In the genomic region with DNA sequence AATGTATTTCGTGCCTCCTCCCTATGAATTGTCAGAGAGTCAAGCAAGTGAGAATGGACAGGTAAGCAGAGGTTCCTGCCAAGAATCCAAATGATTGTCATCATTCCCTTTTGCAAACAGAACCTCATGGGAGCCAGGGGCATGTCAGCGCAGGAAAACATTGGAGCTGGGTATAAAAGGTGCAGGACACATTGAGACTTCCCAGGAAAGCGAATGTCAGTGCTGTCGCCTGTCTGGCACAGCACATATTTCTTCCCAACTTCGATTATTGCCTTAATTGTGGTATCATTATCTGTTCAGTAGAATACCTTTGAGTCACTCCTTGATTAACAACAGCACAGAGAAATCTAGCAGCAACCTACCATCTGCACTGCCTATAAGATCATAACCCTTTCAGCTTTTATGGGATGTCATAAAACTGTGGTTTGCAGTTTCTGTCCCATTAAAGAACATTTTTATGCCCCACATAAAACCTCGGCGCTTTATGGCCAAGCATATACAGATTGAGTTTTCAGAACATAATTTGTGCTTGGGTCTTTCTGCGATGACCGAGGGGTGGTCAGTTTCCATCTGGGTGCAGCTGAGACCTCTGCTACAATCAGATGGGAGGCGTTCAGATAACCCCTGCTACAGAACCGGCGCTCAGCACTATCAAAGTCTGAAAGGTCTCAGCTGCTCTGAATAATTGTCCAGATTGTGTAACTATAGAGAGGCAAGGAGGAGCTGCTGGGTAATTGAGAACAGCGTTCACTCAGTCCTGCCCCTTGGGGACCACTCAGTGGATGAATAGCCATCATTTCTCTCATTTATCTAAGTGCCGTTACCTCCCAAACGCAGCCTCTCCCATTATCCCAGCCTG, we compare ENCODE assay signal across 1 cellular context.
TF ChIP-seq lines count a peak whose summit lies in the region.

No MANE protein-coding gene starts in this region.

TF ChIP-seq in HepG2, 621 proteins besides CTCF, POLR2A, EP300 and RAD21 (continued from another document):
- TF ChIP-seq ZNF768 (CRISPR knock-in tag; IDR thresholded peaks at IDR 0.05) (no peak), ZNF709 (CRISPR knock-in tag; IDR thresholded peaks at IDR 0.05) (no peak), ZFP1 (CRISPR knock-in tag; IDR thresholded peaks at IDR 0.05) (peak; percentile 67; the same call in 1 of the 2 replicates)
- TF ChIP-seq, protein P1, sequence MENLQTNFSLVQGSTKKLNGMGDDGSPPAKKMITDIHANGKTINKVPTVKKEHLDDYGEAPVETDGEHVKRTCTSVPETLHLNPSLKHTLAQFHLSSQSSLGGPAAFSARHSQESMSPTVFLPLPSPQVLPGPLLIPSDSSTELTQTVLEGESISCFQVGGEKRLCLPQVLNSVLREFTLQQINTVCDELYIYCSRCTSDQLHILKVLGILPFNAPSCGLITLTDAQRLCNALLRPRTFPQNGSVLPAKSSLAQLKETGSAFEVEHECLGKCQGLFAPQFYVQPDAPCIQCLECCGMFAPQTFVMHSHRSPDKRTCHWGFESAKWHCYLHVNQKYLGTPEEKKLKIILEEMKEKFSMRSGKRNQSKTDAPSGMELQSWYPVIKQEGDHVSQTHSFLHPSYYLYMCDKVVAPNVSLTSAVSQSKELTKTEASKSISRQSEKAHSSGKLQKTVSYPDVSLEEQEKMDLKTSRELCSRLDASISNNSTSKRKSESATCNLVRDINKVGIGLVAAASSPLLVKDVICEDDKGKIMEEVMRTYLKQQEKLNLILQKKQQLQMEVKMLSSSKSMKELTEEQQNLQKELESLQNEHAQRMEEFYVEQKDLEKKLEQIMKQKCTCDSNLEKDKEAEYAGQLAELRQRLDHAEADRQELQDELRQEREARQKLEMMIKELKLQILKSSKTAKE (CRISPR knock-in tag; IDR thresholded peaks at IDR 0.05; ENCODE audit: borderline replicate concordance), result no peak
